In the genomic region with DNA sequence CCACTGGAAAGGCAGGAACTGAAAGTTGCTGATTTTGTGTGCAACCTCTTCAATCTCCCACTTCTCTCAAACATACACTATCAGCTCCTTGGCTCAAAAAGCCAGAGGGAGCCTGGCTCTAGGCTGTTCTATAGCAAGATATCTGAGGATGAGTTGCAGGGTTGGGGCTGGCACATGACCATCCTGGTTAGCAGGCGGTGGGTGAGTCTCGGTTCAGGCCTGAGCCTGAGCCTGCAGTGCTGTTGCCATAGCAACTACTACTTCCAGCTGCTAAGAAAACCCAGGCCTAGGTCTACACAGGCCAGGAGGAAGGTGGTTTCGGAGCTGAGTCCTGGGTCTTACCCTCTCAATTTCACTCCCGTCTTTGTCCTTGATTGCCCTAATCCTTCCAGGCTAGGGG, we compare ENCODE assay signal across 10 cellular contexts. TPM values are rescaled to one million over a fixed set of nuclear protein-coding genes. Genes with fewer than 3 reads are reported as not detected.
DNase-seq lines count a peak whose midpoint lies in the region; ATAC-seq, FAIRE-seq and TF ChIP-seq lines count a peak whose summit lies in the region.
"Had no signal": no experiment of that assay in that cellular context is flagged by ENCODE, and none has a peak within 500 bp of the region (broad histone marks: within the 10 kb centered on the region; RNA-seq: fewer than 3 reads in every experiment).

No MANE protein-coding gene starts in this region.

- H2AFZ ChIP-seq in K562 (ENCODE audit: low read depth, low read length), result no peak overlapping the region

- H3K9ac ChIP-seq in K562 (ENCODE audit: insufficient read depth in 1 of 2, low read depth in 2 of 2, low read length in 2 of 2), result no peak overlapping the region

- no peak for FAIRE-seq in K562 (lab: Jason Lieb, UNC)

- H3K27ac ChIP-seq in K562 (ENCODE audit: extremely low read depth, low read depth, low read length), result no peak overlapping the region
- H3K27ac ChIP-seq in lower lobe of right lung, result peak overlapping the region; percentile 27
- H3K27ac ChIP-seq: epithelial cell of prostate had no signal

- H3K4me3 ChIP-seq in K562 (no peak overlapping the region), lower lobe of right lung (no peak overlapping the region)

- H3K9me3 ChIP-seq in K562 (replicated peaks; ENCODE audit: control insufficient read depth, insufficient read depth, low read depth, low read length) (no peaks in the 10 kb centered on the region), lower lobe of right lung (no peaks in the 10 kb centered on the region)

- TF ChIP-seq CTCF in K562 (IDR thresholded peaks at IDR 0.05 in 2 of 3, conservative IDR thresholded peaks at IDR 0.05 in 1 of 3; ENCODE audit: insufficient read depth in 2 of 3, low read depth in 1 of 3, low read length in 3 of 3) (no peak), lower lobe of right lung (IDR thresholded peaks at IDR 0.05) (no peak)

- TF ChIP-seq EP300 in K562 (IDR thresholded peaks at IDR 0.05; ENCODE audit: low read length), result no peak

- 9% methylated on average over 4 of the region's 4 CpGs for WGBS in K562 (ENCODE audit: insufficient coverage, low coverage, missing lambda C conversion rate)

- H3K36me3 ChIP-seq in K562 (ENCODE audit: control insufficient read depth, insufficient read depth, low read length) (no peaks in the 10 kb centered on the region), lower lobe of right lung (no peaks in the 10 kb centered on the region)

- ATAC-seq in K562 (no peak; the same call in 2 of the 3 replicates), lower lobe of right lung (peak in 1 of 2 donors; percentile 12), HG02642 (IDR thresholded peaks at IDR 0.05; ENCODE audit: poor library complexity, unreplicated experiment) (no peak)

- no TSS peak for BruUV-seq in K562 (replicated peaks; lab: Mats Ljungman, UMichigan)

- no peaks in the 10 kb centered on the region for H3K9me1 ChIP-seq in K562 (ENCODE audit: control insufficient read depth, insufficient read depth, low read length)

- in situ Hi-C loops in G401 (cut with HindIII; ENCODE audit: low sequenced_read_pairs), result no loop called here
- in situ Hi-C loops in K562 (cut with MboI), result no loop called here

- CTCF ChIA-PET in K562 (lab: Yijun Ruan, JAX; ENCODE audit: low intra/inter-chr PET ratio), result no interaction called here

- no peaks in the 10 kb centered on the region for H3K4me1 ChIP-seq in K562 (replicated peaks in 1 of 2; ENCODE audit: control insufficient read depth in 2 of 2, insufficient read depth in 2 of 2, low read length in 2 of 2)
- H3K4me1 ChIP-seq in lower lobe of right lung, result peaks cover 32% of the 10 kb centered on the region

- no peak for TF ChIP-seq RAD21 in K562 (CRISPR knock-in tag; conservative IDR thresholded peaks at IDR 0.05 in 1 of 2, IDR thresholded peaks at IDR 0.05 in 1 of 2)

- no peak overlapping the region for H3K4me2 ChIP-seq in K562 (ENCODE audit: insufficient read depth, low read length)

- no peaks in the 10 kb centered on the region for H3K79me2 ChIP-seq in K562 (ENCODE audit: control insufficient read depth, insufficient read depth, low read length)

- intact Hi-C loops in K562 (cut with micrococcal nuclease) (no loop called here), lower lobe of right lung (cut with DNase I) (no loop called here)

- H4K20me1 ChIP-seq in K562 (replicated peaks; ENCODE audit: control insufficient read depth, insufficient read depth, low read length), result no peaks in the 10 kb centered on the region

- POLR2A ChIA-PET in K562 (lab: Yijun Ruan, JAX), result interaction anchor here (0.6 to 1.1 kb wide), 2 partner anchors 10 to 1144 kb away, joined by 3 read pairs; no protein-coding TSS in a partner anchor

- peak; percentile 70 for DNase-seq in AG08395 (ENCODE audit: low spot score)
- peak; percentile 77 for DNase-seq in G401 (ENCODE audit: low spot score)
- no peak for DNase-seq in K562 (ENCODE audit: extremely low read depth in 1 of 4, low spot score in 3 of 4)
- DNase-seq in lower lobe of right lung, result no peak
- no peak for DNase-seq in NCI-H82 treated with DMSO at 0.1 percent for 48 hours (lab: John Stamatoyannopoulos, UW; ENCODE audit: unreplicated experiment)
- DNase-seq in NK-92 treated with Interleukin-12 subunit alpha and Interleukin-12 subunit beta, amount 100 ng/mL, for 24 hours (lab: John Stamatoyannopoulos, UW), result no peak
- DNase-seq in NCI-H187 treated with DMSO at 0.1 percent for 48 hours (lab: John Stamatoyannopoulos, UW), result no peak
- DNase-seq: naive B cell had no signal

- H3K27me3 ChIP-seq in K562 (ENCODE audit: control insufficient read depth in 2 of 2, insufficient read depth in 2 of 2, low read length in 2 of 2) (peaks cover 0 to 4% of the 10 kb centered on the region in 2 experiments; a peak in 3 of 5 replicates), lower lobe of right lung (ENCODE audit: low read depth) (no peaks in the 10 kb centered on the region)

- no peak for TF ChIP-seq POLR2A in K562 (conservative IDR thresholded peaks at IDR 0.05)

TF ChIP-seq in K562, 482 proteins besides CTCF, POLR2A, EP300 and RAD21:
- peak; percentile 81 for TF ChIP-seq RFX1 (IDR thresholded peaks at IDR 0.05)
- TF ChIP-seq FOS (IDR thresholded peaks at IDR 0.05; ENCODE audit: extremely low read depth, insufficient read length), result no peak

RNA-seq across cellular contexts. Expression of a gene that starts 39.0 kb away (rescaled TPM):
- 54.1 and 57.2 TPM in 2 replicates for total RNA-seq in G401 (2014; rRNA removed; shearing (Covaris generic))
- 30.9 and 73.8 TPM in 2 replicates for total RNA-seq in K562 (2011; cell fraction: chromatin; rRNA removed; ENCODE audit: low replicate concordance)
- total RNA-seq in K562 (2011; cell fraction: nucleolus; rRNA removed), result 19.8 and 23.0 TPM in 2 replicates
- total RNA-seq in K562 (2011; cell fraction: nucleoplasm; rRNA removed), result 38.5 and 46.6 TPM in 2 replicates
- total RNA-seq in K562 (2014; rRNA removed) (47.3 and 61.6 TPM in 2 replicates), K562 (2014; rRNA removed; fragmentation: Illumina TruSeq; extraction: Trizol) (89.2 and 101 TPM in 2 replicates), K562 (2015; rRNA removed; fragmentation: Illumina TruSeq; extraction: Trizol) (93.9 and 95.8 TPM in 2 replicates), K562 (2021) (61.6 and 76.0 TPM in 2 replicates), lower lobe of right lung (57.9 TPM)
- polyA plus RNA-seq in K562 (2011; rRNA removed) (64.6 and 74.8 TPM in 2 replicates), K562 (2014; fragmentation: Illumina TruSeq; extraction: Trizol) (80.4 and 96.8 TPM in 2 replicates), K562 (2014; fragmentation: Nextera tagmentation; extraction: Ambion mirVana) (100 to 1,000 TPM; 128 to 168 TPM), K562 (2014; rRNA removed) (63.2 and 65.9 TPM in 2 replicates)
- polyA plus RNA-seq in K562 (2011; cell fraction: cytosol; rRNA removed), result 7.5 and 17.8 TPM in 2 replicates
- polyA plus RNA-seq in K562 (2011; cell fraction: nucleus; rRNA removed), result 39.0 and 71.6 TPM in 2 replicates
- polyA plus RNA-seq in K562 (2012), result 60.8 and 68.8 TPM in 2 replicates
- 44.0 and 51.2 TPM in 2 replicates for polyA minus RNA-seq in K562 (2011; rRNA and poly(A)+ RNA removed)
- polyA minus RNA-seq in K562 (2011; cell fraction: cytosol; rRNA and poly(A)+ RNA removed), result 13.2 and 21.4 TPM in 2 replicates
- polyA minus RNA-seq in K562 (2011; cell fraction: nucleus; rRNA and poly(A)+ RNA removed), result 31.8 and 70.3 TPM in 2 replicates

RNA-seq across cellular contexts. Expression of a gene that starts 39.1 kb away (rescaled TPM):
- total RNA-seq in G401 (2014; rRNA removed; shearing (Covaris generic)), result 2.7 and 4.9 TPM in 2 replicates
- 1.0 and 1.2 TPM in 2 replicates for total RNA-seq in K562 (2011; cell fraction: chromatin; rRNA removed; ENCODE audit: low replicate concordance)
- 0.50 and 0.79 TPM in 2 replicates for total RNA-seq in K562 (2011; cell fraction: nucleolus; rRNA removed)
- total RNA-seq in K562 (2011; cell fraction: nucleoplasm; rRNA removed), result 0.53 and 0.59 TPM in 2 replicates
- total RNA-seq in K562 (2014; rRNA removed) (0.50 and 0.65 TPM in 2 replicates), K562 (2014; rRNA removed; fragmentation: Illumina TruSeq; extraction: Trizol) (0.40 and 0.73 TPM in 2 replicates), K562 (2015; rRNA removed; fragmentation: Illumina TruSeq; extraction: Trizol) (0.49 and 0.54 TPM in 2 replicates), K562 (2021) (0.74 and 1.1 TPM in 2 replicates), lower lobe of right lung (0.68 TPM)
- polyA plus RNA-seq in K562 (2011; rRNA removed) (0.59 and 0.81 TPM in 2 replicates), K562 (2014; fragmentation: Illumina TruSeq; extraction: Trizol) (0.70 and 0.94 TPM in 2 replicates), K562 (2014; fragmentation: Nextera tagmentation; extraction: Ambion mirVana) (under 1 TPM; 0.34 to 0.39 TPM), K562 (2014; rRNA removed) (0.48 and 0.59 TPM in 2 replicates)
- polyA plus RNA-seq in K562 (2011; cell fraction: cytosol; rRNA removed), result 1.0 and 1.1 TPM in 2 replicates
- 0.60 and 0.63 TPM in 2 replicates for polyA plus RNA-seq in K562 (2011; cell fraction: nucleus; rRNA removed)
- polyA plus RNA-seq in K562 (2012), result 0.64 and 1.1 TPM in 2 replicates
- 1.3 and 1.5 TPM in 2 replicates for polyA minus RNA-seq in K562 (2011; rRNA and poly(A)+ RNA removed)
- 0.86 and 1.8 TPM in 2 replicates for polyA minus RNA-seq in K562 (2011; cell fraction: cytosol; rRNA and poly(A)+ RNA removed)
- 0.94 and 1.3 TPM in 2 replicates for polyA minus RNA-seq in K562 (2011; cell fraction: nucleus; rRNA and poly(A)+ RNA removed)

Comparison
In these comparisons a context has a peak if more than half of its experiments do, and no peak if none do; other contexts are left out.
1. DNase-seq: peak in AG08395 (single experiment) and G401 (single experiment); none in K562 (0 of 4), lower lobe of right lung (single experiment), NCI-H82 treated with DMSO at 0.1 percent for 48 hours (single experiment), NK-92 treated with Interleukin-12 subunit alpha and Interleukin-12 subunit beta, amount 100 ng/mL, for 24 hours (single experiment) and NCI-H187 treated with DMSO at 0.1 percent for 48 hours (single experiment).